In genomic region chr19:44955500-44956439, GRCh38 we compare ENCODE assay signal across 8 cellular contexts.
DNase-seq lines count a peak whose midpoint lies in the region; ATAC-seq lines count a peak whose summit lies in the region.

No MANE protein-coding gene starts in this region.

- H3K27ac ChIP-seq in iPS-20b (ENCODE audit: low read length) = no peak overlapping the region

- H3K4me3 ChIP-seq in adipocyte (ENCODE audit: low read length) (peak overlapping the region; percentile 93), iPS-20b (ENCODE audit: low read length) (peak overlapping the region; percentile 97)

- peaks cover 6% of the 10 kb centered on the region for H3K36me3 ChIP-seq in adipocyte (ENCODE audit: control insufficient read depth, insufficient read depth, low read length, severe bottlenecking)
- peaks cover 8% of the 10 kb centered on the region; the same call in 1 of the 2 replicates for H3K36me3 ChIP-seq in iPS-20b (ENCODE audit: insufficient read depth, low read depth, low read length)

- H3K27me3 ChIP-seq in adipocyte (replicated peaks; ENCODE audit: control insufficient read depth, insufficient read depth, low read length) = no peaks in the 10 kb centered on the region
- H3K27me3 ChIP-seq in iPS-20b (ENCODE audit: insufficient read depth, low read length) = no peaks in the 10 kb centered on the region

- peak overlapping the region; percentile 95 for H3K9ac ChIP-seq in adipocyte (ENCODE audit: low read length)
- H3K9ac ChIP-seq in iPS-20b (ENCODE audit: low read depth, low read length) = peak overlapping the region; percentile 95

- DNase-seq in adipocyte (ENCODE audit: low read depth) (peak; percentile 24), HuH-7 (ENCODE audit: low spot score) (no peak), epidermal melanocyte (ENCODE audit: insufficient read length, low spot score) (no peak), NCI-H446 (lab: John Stamatoyannopoulos, UW) (no peak)
- no peak for DNase-seq in stimulated activated naive CD8-positive, alpha-beta T cell treated with anti-CD3 and anti-CD28 coated beads, Interleukin-15, Interleukin-2, amounts not matched to agents 100 U/mL and 50 U/mL, for 24 hours

- peak; percentile 19 for ATAC-seq in GM19463 (IDR thresholded peaks at IDR 0.05; ENCODE audit: unreplicated experiment)
- peak; percentile 11 for ATAC-seq in HG03457 (IDR thresholded peaks at IDR 0.05; ENCODE audit: unreplicated experiment)
- peak; percentile 12 for ATAC-seq in stimulated activated naive CD8-positive, alpha-beta T cell treated with anti-CD3 and anti-CD28 coated beads, Interleukin-15, Interleukin-2, amounts not matched to agents 100 U/mL and 50 U/mL, for 24 hours

- H3K9me3 ChIP-seq in adipocyte (ENCODE audit: control insufficient read depth, low read length) (no peaks in the 10 kb centered on the region), iPS-20b (ENCODE audit: insufficient read depth, low read depth, low read length) (no peaks in the 10 kb centered on the region)

- H3K4me1 ChIP-seq in adipocyte (ENCODE audit: control insufficient read depth, insufficient read depth, low read length) = peaks cover 37% of the 10 kb centered on the region
- peaks cover 9% of the 10 kb centered on the region for H3K4me1 ChIP-seq in iPS-20b (ENCODE audit: insufficient read depth, low read length)
